ENCODE assay signal across 1 cellular context in the genomic region with DNA sequence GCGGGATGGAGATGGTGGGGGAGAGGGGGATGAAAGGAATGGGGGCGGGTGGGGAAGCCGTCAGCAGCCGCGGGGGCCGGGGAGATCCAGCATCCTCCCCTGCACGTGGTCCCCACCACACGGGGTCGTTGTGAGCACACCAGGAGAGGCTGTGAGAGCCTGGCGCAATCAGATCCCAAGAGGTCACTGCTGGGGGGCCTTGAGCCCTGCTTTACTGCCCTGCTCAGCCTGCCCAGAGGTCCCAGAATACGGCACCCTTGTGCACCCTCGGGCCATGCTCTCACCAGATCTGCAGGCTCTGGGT.
TF ChIP-seq lines count a peak whose summit lies in the region.

No MANE protein-coding gene starts in this region.

TF ChIP-seq in liver, 16 proteins besides CTCF, POLR2A, EP300 and RAD21 (continued from another document):
- TF ChIP-seq, protein P1, sequence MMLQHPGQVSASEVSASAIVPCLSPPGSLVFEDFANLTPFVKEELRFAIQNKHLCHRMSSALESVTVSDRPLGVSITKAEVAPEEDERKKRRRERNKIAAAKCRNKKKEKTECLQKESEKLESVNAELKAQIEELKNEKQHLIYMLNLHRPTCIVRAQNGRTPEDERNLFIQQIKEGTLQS (IDR thresholded peaks at IDR 0.05): no peak
- TF ChIP-seq JUND (IDR thresholded peaks at IDR 0.05) (no peak), GABPA (IDR thresholded peaks at IDR 0.05 in 1 of 2, conservative IDR thresholded peaks at IDR 0.05 in 1 of 2) (no peak), YY1 (IDR thresholded peaks at IDR 0.05) (no peak)
TF ChIP-seq in liver: peak in this region for 0.
